ENCODE assay signal across 2 cellular contexts in the genomic region with DNA sequence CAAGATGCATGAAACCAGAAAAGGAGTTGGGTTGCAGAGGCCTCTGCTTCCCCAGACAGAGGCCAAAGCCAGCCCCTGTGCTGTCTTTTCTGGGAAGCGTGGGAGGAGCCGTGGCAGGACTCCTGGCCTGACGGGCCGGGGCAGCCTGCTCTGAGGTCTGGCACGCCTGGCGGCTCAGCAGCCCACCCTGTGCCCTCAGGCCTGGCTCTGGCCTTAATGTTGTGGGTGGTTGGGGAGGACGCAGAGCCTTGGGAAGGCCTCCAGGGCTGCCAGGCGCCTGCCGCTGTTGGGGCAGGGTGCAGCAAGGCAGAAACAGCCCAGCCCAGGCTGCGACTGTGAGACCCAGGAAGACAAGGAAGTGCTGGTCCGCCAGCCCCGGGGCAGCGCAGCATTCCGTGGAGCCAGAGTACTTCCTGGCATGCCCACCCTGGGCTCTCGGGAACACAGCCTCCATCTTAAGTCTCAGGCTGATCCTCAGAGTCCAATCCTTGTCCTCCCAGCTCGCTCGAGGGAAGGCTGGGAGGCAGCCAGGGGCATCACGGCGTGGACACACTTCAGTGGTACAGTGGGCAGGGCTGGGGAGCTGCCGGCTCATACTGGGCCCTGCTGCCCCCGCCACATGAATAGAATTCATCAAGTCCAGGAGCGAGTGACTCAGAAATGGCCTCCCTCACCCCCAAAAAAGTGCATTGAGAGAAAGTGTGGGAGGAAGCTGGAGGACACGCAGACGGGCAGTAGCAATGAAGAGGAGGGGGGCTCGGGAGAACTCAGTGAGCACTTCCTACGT.
A peak's percentile ranks its signal among the peaks of the same experiment; 100 is the strongest.
TF ChIP-seq lines count a peak whose summit lies in the region.

No MANE protein-coding gene starts in this region.

TF ChIP-seq in H1, 55 proteins besides CTCF, POLR2A, EP300 and RAD21:
- no peak for TF ChIP-seq CHD1 (IDR thresholded peaks at IDR 0.05; ENCODE audit: low read depth, low read length)
- no peak for TF ChIP-seq MAFK (IDR thresholded peaks at IDR 0.05; ENCODE audit: low read depth, low read length)
- no peak for TF ChIP-seq RFX5 (IDR thresholded peaks at IDR 0.05; ENCODE audit: borderline replicate concordance, low read depth, low read length)
- TF ChIP-seq USF2 (IDR thresholded peaks at IDR 0.05; ENCODE audit: low read length), result no peak
- no peak for TF ChIP-seq CTBP2 (IDR thresholded peaks at IDR 0.05; ENCODE audit: borderline replicate concordance, insufficient read depth, insufficient read length, low read length)
- no peak for TF ChIP-seq SP4 (IDR thresholded peaks at IDR 0.05; ENCODE audit: low read length)
- no peak for TF ChIP-seq TAF1 (IDR thresholded peaks at IDR 0.05; ENCODE audit: low read depth, low read length)
TF ChIP-seq in H1: peak in this region for 0.

TF ChIP-seq in liver, 16 proteins besides CTCF, POLR2A, EP300 and RAD21:
- TF ChIP-seq, protein P1, sequence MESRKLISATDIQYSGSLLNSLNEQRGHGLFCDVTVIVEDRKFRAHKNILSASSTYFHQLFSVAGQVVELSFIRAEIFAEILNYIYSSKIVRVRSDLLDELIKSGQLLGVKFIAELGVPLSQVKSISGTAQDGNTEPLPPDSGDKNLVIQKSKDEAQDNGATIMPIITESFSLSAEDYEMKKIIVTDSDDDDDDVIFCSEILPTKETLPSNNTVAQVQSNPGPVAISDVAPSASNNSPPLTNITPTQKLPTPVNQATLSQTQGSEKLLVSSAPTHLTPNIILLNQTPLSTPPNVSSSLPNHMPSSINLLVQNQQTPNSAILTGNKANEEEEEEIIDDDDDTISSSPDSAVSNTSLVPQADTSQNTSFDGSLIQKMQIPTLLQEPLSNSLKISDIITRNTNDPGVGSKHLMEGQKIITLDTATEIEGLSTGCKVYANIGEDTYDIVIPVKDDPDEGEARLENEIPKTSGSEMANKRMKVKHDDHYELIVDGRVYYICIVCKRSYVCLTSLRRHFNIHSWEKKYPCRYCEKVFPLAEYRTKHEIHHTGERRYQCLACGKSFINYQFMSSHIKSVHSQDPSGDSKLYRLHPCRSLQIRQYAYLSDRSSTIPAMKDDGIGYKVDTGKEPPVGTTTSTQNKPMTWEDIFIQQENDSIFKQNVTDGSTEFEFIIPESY (IDR thresholded peaks at IDR 0.05), result no peak
- TF ChIP-seq HNF4G (IDR thresholded peaks at IDR 0.05) (no peak), EGR1 (IDR thresholded peaks at IDR 0.05; ENCODE audit: low read depth in 2 of 2) (peak in 1 of 2 donors; percentile 75), HNF4A (conservative IDR thresholded peaks at IDR 0.05) (peak in 1 of 2 donors; percentile 5), ATF3 (IDR thresholded peaks at IDR 0.05) (no peak), RXRA (IDR thresholded peaks at IDR 0.05) (peak in 1 of 2 donors; percentile 12), NR2F2 (IDR thresholded peaks at IDR 0.05) (no peak), FOXA2 (IDR thresholded peaks at IDR 0.05) (no peak), FOXA1 (IDR thresholded peaks at IDR 0.05) (no peak), JUND (IDR thresholded peaks at IDR 0.05) (no peak), GABPA (IDR thresholded peaks at IDR 0.05 in 1 of 2, conservative IDR thresholded peaks at IDR 0.05 in 1 of 2) (no peak), YY1 (IDR thresholded peaks at IDR 0.05) (no peak), TAF1 (conservative IDR thresholded peaks at IDR 0.05) (no peak), REST (IDR thresholded peaks at IDR 0.05) (no peak), SP1 (IDR thresholded peaks at IDR 0.05) (peak; percentile 29)
- TF ChIP-seq, protein P2, sequence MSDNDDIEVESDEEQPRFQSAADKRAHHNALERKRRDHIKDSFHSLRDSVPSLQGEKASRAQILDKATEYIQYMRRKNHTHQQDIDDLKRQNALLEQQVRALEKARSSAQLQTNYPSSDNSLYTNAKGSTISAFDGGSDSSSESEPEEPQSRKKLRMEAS (IDR thresholded peaks at IDR 0.05), result no peak
